ENCODE assay signal across 16 cellular contexts in the genomic region with DNA sequence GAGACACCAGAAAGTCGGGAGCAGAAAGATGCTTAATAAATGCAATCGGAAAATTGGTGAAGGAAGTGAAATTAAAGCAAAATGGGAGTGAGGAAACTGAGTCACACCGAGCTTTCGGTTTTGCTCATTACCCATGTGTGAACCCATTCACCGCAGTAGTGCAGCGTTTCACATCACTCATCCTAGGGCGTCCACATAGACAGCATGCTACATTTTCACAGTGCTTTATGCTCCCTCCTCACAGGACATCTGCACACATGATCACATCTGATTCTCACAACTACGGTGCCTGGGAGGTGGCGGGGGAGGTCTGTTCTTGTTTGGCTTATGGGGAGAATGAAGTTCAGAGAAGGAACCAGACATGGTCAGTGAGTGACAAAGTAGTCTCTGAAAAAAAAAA. TPM values are rescaled to one million over a fixed set of nuclear protein-coding genes. Genes with fewer than 3 reads are reported as not detected.
"Had no signal": no experiment of that assay in that cellular context is flagged by ENCODE, and none has a peak within 500 bp of the region (broad histone marks: within the 10 kb centered on the region; RNA-seq: fewer than 3 reads in every experiment).

No MANE protein-coding gene starts in this region.

- ATAC-seq: gastrocnemius medialis; heart left ventricle; right cardiac atrium; stimulated activated naive CD8-positive, alpha-beta T cell treated with anti-CD3 and anti-CD28 coated beads, Interleukin-15, amount 100 ng/mL, for 72 hours had no signal

- H3K4me1 Mint-ChIP-seq: immature natural killer cell; stimulated activated naive CD8-positive, alpha-beta T cell treated with anti-CD3 and anti-CD28 coated beads, Interleukin-15, amount 100 ng/mL, for 72 hours had no signal

- H3K27ac Mint-ChIP-seq: immature natural killer cell, type B pancreatic cell had no signal

- H3K27me3 Mint-ChIP-seq: stimulated activated naive CD8-positive, alpha-beta T cell treated with anti-CD3 and anti-CD28 coated beads, Interleukin-15, amount 100 ng/mL, for 72 hours; type B pancreatic cell had no signal

- H3K36me3 Mint-ChIP-seq: immature natural killer cell had no signal

- DNase-seq: activated gamma-delta T cell treated with Interleukin-2 at 50 U/mL for 16 hours; activated T-cell treated with anti-CD3 and anti-CD28 coated beads, Interleukin-2, amount 50 U/mL, for 4 hours; erythroblast; gastrocnemius medialis; heart left ventricle; immature natural killer cell; right cardiac atrium; small intestine; stimulated activated naive CD8-positive, alpha-beta T cell treated with anti-CD3 and anti-CD28 coated beads, Interleukin-15, amount 100 ng/mL, for 72 hours; T-helper 9 cell had no signal

- H3K4me3 Mint-ChIP-seq: activated T-cell treated with anti-CD3 and anti-CD28 coated beads, Interleukin-2, amount 50 U/mL, for 4 hours; immature natural killer cell; stimulated activated naive CD8-positive, alpha-beta T cell treated with anti-CD3 and anti-CD28 coated beads, Interleukin-15, amount 100 ng/mL, for 72 hours; type B pancreatic cell had no signal

- H3K9me3 Mint-ChIP-seq: activated T-cell treated with anti-CD3 and anti-CD28 coated beads, Interleukin-2, amount 50 U/mL, for 4 hours; immature natural killer cell; stimulated activated naive CD8-positive, alpha-beta T cell treated with anti-CD3 and anti-CD28 coated beads, Interleukin-15, amount 100 ng/mL, for 72 hours; type B pancreatic cell had no signal

RNA-seq across cellular contexts. Expression of gene ATP6V0A4, which starts 36.6 kb away (rescaled TPM):
- total RNA-seq: activated T-cell treated with anti-CD3 and anti-CD28 coated beads, Interleukin-2, amount 50 U/mL, for 4 hours; cardiac muscle cell; gastrocnemius medialis; heart left ventricle; liver; mesenteric fat pad; omental fat pad; right cardiac atrium had no signal

RNA-seq across cellular contexts. Expression of gene TMEM213, which starts 36.8 kb away (rescaled TPM):
- total RNA-seq: activated T-cell treated with anti-CD3 and anti-CD28 coated beads, Interleukin-2, amount 50 U/mL, for 4 hours; cardiac muscle cell; gastrocnemius medialis; heart left ventricle; liver; mesenteric fat pad; omental fat pad; right cardiac atrium; temporal lobe had no signal
